36 cellular contexts compared by ENCODE assay signal in the genomic region with DNA sequence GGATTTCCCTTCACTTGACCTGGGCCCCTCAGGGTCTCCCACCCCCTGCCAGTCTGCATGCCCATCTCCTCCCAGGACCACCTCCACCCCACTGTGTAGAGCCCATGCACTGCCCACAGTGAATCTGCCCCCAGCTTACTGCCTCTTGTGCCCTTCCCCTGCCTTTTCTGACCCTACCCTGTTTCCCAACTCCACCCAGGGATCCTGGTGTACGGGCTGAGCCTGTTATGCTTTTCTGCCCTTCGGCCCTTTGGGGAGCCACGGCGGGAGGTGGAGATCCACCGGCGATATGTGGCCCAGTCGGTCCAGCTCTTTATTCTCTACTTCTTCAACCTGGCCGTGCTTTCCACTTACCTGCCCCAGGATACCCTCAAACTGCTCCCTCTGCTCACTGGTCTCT. TPM values are rescaled to one million over a fixed set of nuclear protein-coding genes. Genes with fewer than 3 reads are reported as not detected.
"Had no signal": no experiment of that assay in that cellular context is flagged by ENCODE, and none has a peak within 500 bp of the region (broad histone marks: within the 10 kb centered on the region; RNA-seq: fewer than 3 reads in every experiment).

No MANE protein-coding gene starts in this region.

- H3K27ac Mint-ChIP-seq: activated CD4-positive, alpha-beta memory T cell treated with anti-CD3 and anti-CD28 coated beads, Interleukin-2, amount 10 ng/mL, durations not matched to agents 7 days and 5 days; activated CD4-positive, alpha-beta T cell treated with anti-CD3 and anti-CD28 coated beads, Interleukin-2, amount 10 ng/mL, durations not matched to agents 7 days and 5 days; activated naive CD4-positive, alpha-beta T cell treated with anti-CD3 and anti-CD28 coated beads for 36 hours; activated naive CD8-positive, alpha-beta T cell treated with anti-CD3 and anti-CD28 coated beads, Interleukin-2, amount 50 U/mL, for 24 hours; activated T-cell treated with anti-CD3 and anti-CD28 coated beads, Interleukin-2, amount 50 U/mL, for 72 hours; nephron progenitor cell; progenitor cell of endocrine pancreas; stimulated activated memory B cell treated with anti-CD40 and anti-IgM and Interleukin-4, amounts not matched to agents 10 μg/mL and 1 μg/mL and 100 μg/mL, for 72 hours; T-helper 17 cell had no signal

- H3K36me3 ChIP-seq: breast epithelium, ovary, thyroid gland, upper lobe of right lung had no signal

- H3K4me3 ChIP-seq: breast epithelium, ovary, thyroid gland, upper lobe of right lung had no signal

- H3K27me3 ChIP-seq: breast epithelium, ovary, thyroid gland, upper lobe of right lung had no signal

- H3K4me3 Mint-ChIP-seq: activated CD4-positive, alpha-beta memory T cell treated with anti-CD3 and anti-CD28 coated beads, Interleukin-2, amount 10 ng/mL, durations not matched to agents 7 days and 5 days; activated CD4-positive, alpha-beta T cell treated with anti-CD3 and anti-CD28 coated beads, Interleukin-2, amount 10 ng/mL, durations not matched to agents 7 days and 5 days; activated naive CD4-positive, alpha-beta T cell treated with anti-CD3 and anti-CD28 coated beads for 36 hours; activated naive CD8-positive, alpha-beta T cell treated with anti-CD3 and anti-CD28 coated beads, Interleukin-2, amount 50 U/mL, for 24 hours; activated T-cell treated with anti-CD3 and anti-CD28 coated beads, Interleukin-2, amount 50 U/mL, for 72 hours; nephron progenitor cell; stimulated activated memory B cell treated with anti-CD40 and anti-IgM and Interleukin-4, amounts not matched to agents 10 μg/mL and 1 μg/mL and 100 μg/mL, for 72 hours; stimulated activated naive CD8-positive, alpha-beta T cell treated with anti-CD3 and anti-CD28 coated beads, Interleukin-15, amount 100 ng/mL, for 72 hours; T-helper 17 cell had no signal

- DNase-seq: activated CD4-positive, alpha-beta memory T cell treated with anti-CD3 and anti-CD28 coated beads, Interleukin-2, amount 10 ng/mL, durations not matched to agents 7 days and 5 days; activated CD4-positive, alpha-beta T cell treated with anti-CD3 and anti-CD28 coated beads, Interleukin-2, amount 10 ng/mL, durations not matched to agents 7 days and 5 days; activated CD4-positive, CD25-positive, alpha-beta regulatory T cell treated with anti-CD3 and anti-CD28 coated beads, Interleukin-2, amount 50 U/mL, for 72 hours; activated naive CD4-positive, alpha-beta T cell treated with anti-CD3 and anti-CD28 coated beads for 36 hours; activated naive CD8-positive, alpha-beta T cell treated with anti-CD3 and anti-CD28 coated beads, Interleukin-2, amount 50 U/mL, for 24 hours; activated T-cell treated with anti-CD3 and anti-CD28 coated beads, Interleukin-2, amount 50 U/mL, for 72 hours; amygdala; central memory CD4-positive, alpha-beta T cell; dermis blood vessel endothelial cell; effector CD4-positive, alpha-beta T cell; erythroblast; foreskin fibroblast; head of caudate nucleus; hippocampal formation; left cardiac atrium; left ventricle myocardium superior; nephron progenitor cell; retina; small intestine; stimulated activated CD4-positive, alpha-beta T cell treated with anti-CD3 and anti-CD28 coated beads, Interleukin-1b, Interleukin-23, amount 100 ng/mL, for 48 hours; stimulated activated CD4-positive, alpha-beta T cell treated with anti-CD3 and anti-CD28 coated beads, Interleukin-4, amount 100 ng/mL, for 4 hours; stimulated activated CD8-positive, alpha-beta memory T cell treated with anti-CD3 and anti-CD28 coated beads, Interleukin-4, amount 100 ng/mL, for 48 hours; stimulated activated naive CD8-positive, alpha-beta T cell treated with anti-CD3 and anti-CD28 coated beads, Interleukin-15, amount 100 ng/mL, for 72 hours; substantia nigra; T-helper 17 cell; T1000; thyroid gland; upper lobe of right lung had no signal

- H3K9me3 ChIP-seq: breast epithelium, ovary, thyroid gland, upper lobe of right lung had no signal

- H3K9me3 Mint-ChIP-seq: activated CD4-positive, alpha-beta memory T cell treated with anti-CD3 and anti-CD28 coated beads, Interleukin-2, amount 10 ng/mL, durations not matched to agents 7 days and 5 days; activated CD4-positive, alpha-beta T cell treated with anti-CD3 and anti-CD28 coated beads, Interleukin-2, amount 10 ng/mL, durations not matched to agents 7 days and 5 days; activated naive CD4-positive, alpha-beta T cell treated with anti-CD3 and anti-CD28 coated beads for 36 hours; activated naive CD8-positive, alpha-beta T cell treated with anti-CD3 and anti-CD28 coated beads, Interleukin-2, amount 50 U/mL, for 24 hours; activated T-cell treated with anti-CD3 and anti-CD28 coated beads, Interleukin-2, amount 50 U/mL, for 72 hours; nephron progenitor cell; stimulated activated memory B cell treated with anti-CD40 and anti-IgM and Interleukin-4, amounts not matched to agents 10 μg/mL and 1 μg/mL and 100 μg/mL, for 72 hours; stimulated activated naive CD8-positive, alpha-beta T cell treated with anti-CD3 and anti-CD28 coated beads, Interleukin-15, amount 100 ng/mL, for 72 hours had no signal

- H3K27me3 Mint-ChIP-seq: activated CD4-positive, alpha-beta memory T cell treated with anti-CD3 and anti-CD28 coated beads, Interleukin-2, amount 10 ng/mL, durations not matched to agents 7 days and 5 days; activated CD4-positive, alpha-beta T cell treated with anti-CD3 and anti-CD28 coated beads, Interleukin-2, amount 10 ng/mL, durations not matched to agents 7 days and 5 days; activated naive CD8-positive, alpha-beta T cell treated with anti-CD3 and anti-CD28 coated beads, Interleukin-2, amount 50 U/mL, for 24 hours; progenitor cell of endocrine pancreas; stimulated activated memory B cell treated with anti-CD40 and anti-IgM and Interleukin-4, amounts not matched to agents 10 μg/mL and 1 μg/mL and 100 μg/mL, for 72 hours; stimulated activated naive CD8-positive, alpha-beta T cell treated with anti-CD3 and anti-CD28 coated beads, Interleukin-15, amount 100 ng/mL, for 72 hours; T-helper 17 cell had no signal

- ATAC-seq: activated naive CD8-positive, alpha-beta T cell treated with anti-CD3 and anti-CD28 coated beads, Interleukin-2, amount 50 U/mL, for 24 hours; activated T-cell treated with anti-CD3 and anti-CD28 coated beads, Interleukin-2, amount 50 U/mL, for 72 hours; left cardiac atrium; left ventricle myocardium superior; sciatic nerve; stimulated activated memory B cell treated with anti-CD40 and anti-IgM and Interleukin-4, amounts not matched to agents 10 μg/mL and 1 μg/mL and 100 μg/mL, for 72 hours; stimulated activated naive CD8-positive, alpha-beta T cell treated with anti-CD3 and anti-CD28 coated beads, Interleukin-15, amount 100 ng/mL, for 72 hours; T-helper 17 cell; upper lobe of right lung had no signal

- H3K27ac ChIP-seq: ovary, thyroid gland, upper lobe of right lung had no signal

RNA-seq across cellular contexts. Expression of a gene that starts 13.0 kb away (rescaled TPM):
- total RNA-seq: activated CD4-positive, alpha-beta memory T cell treated with anti-CD3 and anti-CD28 coated beads, Interleukin-2, amount 10 ng/mL, durations not matched to agents 7 days and 5 days; activated naive CD4-positive, alpha-beta T cell treated with anti-CD3 and anti-CD28 coated beads for 36 hours; dermis blood vessel endothelial cell; left cardiac atrium; left ventricle myocardium superior; mesenteric fat pad; mucosa of gallbladder; sciatic nerve; T-helper 17 cell; thyroid gland; upper lobe of right lung had no signal
- polyA plus RNA-seq: keratinocyte, ovary, small intestine had no signal
